In genomic region chr19:36152061-36152885, GRCh38 we compare ENCODE assay signal across 13 cellular contexts. TPM values are rescaled to one million over a fixed set of nuclear protein-coding genes. Genes with fewer than 3 reads are reported as not detected.
DNase-seq lines count a peak whose midpoint lies in the region; ATAC-seq, FAIRE-seq and TF ChIP-seq lines count a peak whose summit lies in the region.
"Had no signal": no experiment of that assay in that cellular context is flagged by ENCODE, and none has a peak within 500 bp of the region (broad histone marks: within the 10 kb centered on the region; RNA-seq: fewer than 3 reads in every experiment).

COX7A1 (minus strand) TSS chr19:36152447; CDS start chr19:36152407, 40 bp downstream.

- peaks cover 2% of the 10 kb centered on the region for H3K4me1 ChIP-seq in ACC112 (ENCODE audit: control insufficient read depth, insufficient read depth, low read length, unreplicated experiment)
- no peaks in the 10 kb centered on the region for H3K4me1 ChIP-seq in astrocyte (ENCODE audit: insufficient read depth, low read length)
- peaks cover 4% of the 10 kb centered on the region for H3K4me1 ChIP-seq in ovary (ENCODE audit: insufficient read depth)
- H3K4me1 ChIP-seq: BLaER1 treated with 17β-estradiol and CSF1 and Interleukin-3, amounts not matched to agents 10 nM and 100 nM had no signal

- DNase-seq in astrocyte (ENCODE audit: low read depth) (no peak), Right ventricle myocardium inferior (ENCODE audit: missing footprints) (peak; percentile 87), ovary (peak; percentile 68 to 79 (median 72))
- DNase-seq in activated T-cell treated with anti-CD3 and anti-CD28 coated beads, Interleukin-2, amount 50 U/mL, for 24 hours: no peak
- DNase-seq in activated naive CD4-positive, alpha-beta T cell treated with anti-CD3 and anti-CD28 coated beads, Interleukin-2, amount 10 ng/mL, durations not matched to agents 7 days and 5 days: no peak
- DNase-seq: activated naive CD8-positive, alpha-beta T cell treated with anti-CD3 and anti-CD28 coated beads, Interleukin-2, amount 10 ng/mL, durations not matched to agents 7 days and 5 days; naive B cell; NCI-H1417 treated with DMSO at 0.1 percent for 48 hours had no signal

- TF ChIP-seq EP300 in ovary (IDR thresholded peaks at IDR 0.05): peak; percentile 6

- peak; percentile 44 for TF ChIP-seq POLR2A in ovary (IDR thresholded peaks at IDR 0.05)

- TF ChIP-seq CTCF in astrocyte (IDR thresholded peaks at IDR 0.05; ENCODE audit: insufficient read depth, low read depth, low read length) (no peak), ovary (IDR thresholded peaks at IDR 0.05) (no peak)

- peak within 1 kb of the TSS; percentile 52 for H3K4me2 ChIP-seq in astrocyte (ENCODE audit: low read length)
- H3K4me2 ChIP-seq: BLaER1 treated with 17β-estradiol and CSF1 and Interleukin-3, amounts not matched to agents 10 nM and 100 nM had no signal

- H3K9me3 ChIP-seq in astrocyte (ENCODE audit: insufficient read depth, low read depth, low read length) (no peaks in the 10 kb centered on the region), ovary (no peaks in the 10 kb centered on the region)
- H3K9me3 ChIP-seq: BLaER1 treated with 17β-estradiol and CSF1 and Interleukin-3, amounts not matched to agents 10 nM and 100 nM had no signal

- 2 to 3% (median 3%) methylated on average over 47 to 54 of the region's 54 CpGs for WGBS in ovary, 3 donors

- CTCF ChIA-PET in activated naive CD4-positive, alpha-beta T cell treated with anti-CD3 and anti-CD28 coated beads, Interleukin-2, amount 10 ng/mL, durations not matched to agents 7 days and 5 days (lab: Charles Lee): interaction anchor here (1.0 kb wide), 1 partner anchor 17 kb away, joined by 3 read pairs; no protein-coding TSS in a partner anchor

- ATAC-seq in Right ventricle myocardium inferior (peak; percentile 91), GM18502 (IDR thresholded peaks at IDR 0.05; ENCODE audit: poor library complexity, unreplicated experiment) (no peak), HG03469 (IDR thresholded peaks at IDR 0.05; ENCODE audit: unreplicated experiment) (no peak)

- intact Hi-C loops in Right ventricle myocardium inferior (cut with DNase I) (loop anchor here (1.0 kb wide), 2 partner anchors 12 to 24 kb away; partner anchors contain the start of gene CAPNS1), ovary (cut with DNase I) (no loop called here)

- no peaks in the 10 kb centered on the region for H3K9me3 Mint-ChIP-seq in astrocyte (ENCODE audit: unreplicated experiment)
- H3K9me3 Mint-ChIP-seq in activated T-cell treated with anti-CD3 and anti-CD28 coated beads, Interleukin-2, amount 50 U/mL, for 24 hours: no peaks in the 10 kb centered on the region
- H3K9me3 Mint-ChIP-seq in activated naive CD4-positive, alpha-beta T cell treated with anti-CD3 and anti-CD28 coated beads, Interleukin-2, amount 10 ng/mL, durations not matched to agents 7 days and 5 days: no peaks in the 10 kb centered on the region
- H3K9me3 Mint-ChIP-seq: activated naive CD8-positive, alpha-beta T cell treated with anti-CD3 and anti-CD28 coated beads, Interleukin-2, amount 10 ng/mL, durations not matched to agents 7 days and 5 days; naive B cell had no signal

- no peak within 1 kb of the TSS for H3K27ac ChIP-seq in ACC112 (ENCODE audit: low read depth, low read length)
- H3K27ac ChIP-seq in astrocyte (ENCODE audit: low read depth, low read length): no peak within 1 kb of the TSS
- peak within 1 kb of the TSS; percentile 79 to 93 for H3K27ac ChIP-seq in ovary
- H3K27ac ChIP-seq: BLaER1 treated with 17β-estradiol and CSF1 and Interleukin-3, amounts not matched to agents 10 nM and 100 nM had no signal

- peaks cover 38% of the 10 kb centered on the region for H4K20me1 ChIP-seq in astrocyte (ENCODE audit: insufficient read depth, low read length)

- peak within 1 kb of the TSS; percentile 31 for H3K9ac ChIP-seq in astrocyte (ENCODE audit: low read length)

- H3K27me3 ChIP-seq in ACC112 (ENCODE audit: insufficient read depth, low read length) (no peaks in the 10 kb centered on the region), astrocyte (ENCODE audit: insufficient read depth, low read length) (no peaks in the 10 kb centered on the region), ovary (no peaks in the 10 kb centered on the region)
- H3K27me3 ChIP-seq: BLaER1 treated with 17β-estradiol and CSF1 and Interleukin-3, amounts not matched to agents 10 nM and 100 nM had no signal

- H3K36me3 ChIP-seq in ACC112 (ENCODE audit: insufficient read depth, low read length): no peaks in the 10 kb centered on the region
- peaks cover 13% of the 10 kb centered on the region for H3K36me3 ChIP-seq in astrocyte (ENCODE audit: insufficient read depth, low read length)
- no peaks in the 10 kb centered on the region for H3K36me3 ChIP-seq in ovary

- H3K4me3 ChIP-seq in ACC112 (ENCODE audit: low read depth, low read length) (peak within 1 kb of the TSS; percentile 61), astrocyte (ENCODE audit: insufficient read depth, low read depth, low read length) (peak within 1 kb of the TSS; percentile 10), ovary (peak within 1 kb of the TSS; percentile 58)
- H3K4me3 ChIP-seq: BLaER1 treated with 17β-estradiol and CSF1 and Interleukin-3, amounts not matched to agents 10 nM and 100 nM had no signal

- H2AFZ ChIP-seq in ACC112 (ENCODE audit: low read length, unreplicated experiment) (no peak within 1 kb of the TSS), astrocyte (ENCODE audit: low read depth, low read length) (no peak within 1 kb of the TSS)

- H3K4me3 Mint-ChIP-seq in astrocyte (ENCODE audit: unreplicated experiment): no peak within 1 kb of the TSS
- H3K4me3 Mint-ChIP-seq in activated T-cell treated with anti-CD3 and anti-CD28 coated beads, Interleukin-2, amount 50 U/mL, for 24 hours: no peak within 1 kb of the TSS
- H3K4me3 Mint-ChIP-seq in activated naive CD4-positive, alpha-beta T cell treated with anti-CD3 and anti-CD28 coated beads, Interleukin-2, amount 10 ng/mL, durations not matched to agents 7 days and 5 days: no peak within 1 kb of the TSS
- H3K4me3 Mint-ChIP-seq: activated naive CD8-positive, alpha-beta T cell treated with anti-CD3 and anti-CD28 coated beads, Interleukin-2, amount 10 ng/mL, durations not matched to agents 7 days and 5 days had no signal

- no peaks in the 10 kb centered on the region for H3K27me3 Mint-ChIP-seq in astrocyte (ENCODE audit: low read depth, unreplicated experiment)
- no peaks in the 10 kb centered on the region for H3K27me3 Mint-ChIP-seq in activated T-cell treated with anti-CD3 and anti-CD28 coated beads, Interleukin-2, amount 50 U/mL, for 24 hours
- H3K27me3 Mint-ChIP-seq in activated naive CD4-positive, alpha-beta T cell treated with anti-CD3 and anti-CD28 coated beads, Interleukin-2, amount 10 ng/mL, durations not matched to agents 7 days and 5 days: no peaks in the 10 kb centered on the region
- H3K27me3 Mint-ChIP-seq: activated naive CD8-positive, alpha-beta T cell treated with anti-CD3 and anti-CD28 coated beads, Interleukin-2, amount 10 ng/mL, durations not matched to agents 7 days and 5 days; naive B cell had no signal

- peaks cover 14% of the 10 kb centered on the region for H3K4me1 Mint-ChIP-seq in astrocyte (ENCODE audit: low read depth, unreplicated experiment)
- H3K4me1 Mint-ChIP-seq in activated T-cell treated with anti-CD3 and anti-CD28 coated beads, Interleukin-2, amount 50 U/mL, for 24 hours (ENCODE audit: low read depth): peaks cover 3% of the 10 kb centered on the region
- peaks cover 12% of the 10 kb centered on the region for H3K4me1 Mint-ChIP-seq in activated naive CD4-positive, alpha-beta T cell treated with anti-CD3 and anti-CD28 coated beads, Interleukin-2, amount 10 ng/mL, durations not matched to agents 7 days and 5 days
- H3K4me1 Mint-ChIP-seq: activated naive CD8-positive, alpha-beta T cell treated with anti-CD3 and anti-CD28 coated beads, Interleukin-2, amount 10 ng/mL, durations not matched to agents 7 days and 5 days had no signal

- no peak within 1 kb of the TSS for H3K27ac Mint-ChIP-seq in astrocyte (ENCODE audit: unreplicated experiment)
- no peak within 1 kb of the TSS for H3K27ac Mint-ChIP-seq in activated T-cell treated with anti-CD3 and anti-CD28 coated beads, Interleukin-2, amount 50 U/mL, for 24 hours
- H3K27ac Mint-ChIP-seq in activated naive CD4-positive, alpha-beta T cell treated with anti-CD3 and anti-CD28 coated beads, Interleukin-2, amount 10 ng/mL, durations not matched to agents 7 days and 5 days: no peak within 1 kb of the TSS
- H3K27ac Mint-ChIP-seq: activated naive CD8-positive, alpha-beta T cell treated with anti-CD3 and anti-CD28 coated beads, Interleukin-2, amount 10 ng/mL, durations not matched to agents 7 days and 5 days had no signal

- H3K79me2 ChIP-seq in ACC112 (ENCODE audit: control insufficient read depth, insufficient read depth, low read length, unreplicated experiment) (no peaks in the 10 kb centered on the region), astrocyte (ENCODE audit: insufficient read depth, low read length) (peaks cover 3% of the 10 kb centered on the region)

- peaks cover 21% of the 10 kb centered on the region for H3K36me3 Mint-ChIP-seq in astrocyte (ENCODE audit: low read depth, unreplicated experiment)
- peaks cover 48% of the 10 kb centered on the region for H3K36me3 Mint-ChIP-seq in activated T-cell treated with anti-CD3 and anti-CD28 coated beads, Interleukin-2, amount 50 U/mL, for 24 hours (ENCODE audit: low read depth)
- H3K36me3 Mint-ChIP-seq in activated naive CD4-positive, alpha-beta T cell treated with anti-CD3 and anti-CD28 coated beads, Interleukin-2, amount 10 ng/mL, durations not matched to agents 7 days and 5 days: peaks cover 25% of the 10 kb centered on the region

- no peak for FAIRE-seq in astrocyte (lab: Jason Lieb, UNC)

RNA-seq across cellular contexts. Expression of gene COX7A1, which starts in this region (rescaled TPM):
- 0.64 TPM in 1 of 2 replicates, not detected in the other for total RNA-seq in astrocyte
- 3,337 TPM for total RNA-seq in Right ventricle myocardium inferior
- 10 to 100 TPM; 39.9 to 81.4 (median 56.7) TPM for total RNA-seq in ovary
- 10 to 100 TPM; 31.4 to 36.0 TPM for polyA plus RNA-seq in ovary
- total RNA-seq: activated naive CD8-positive, alpha-beta T cell treated with anti-CD3 and anti-CD28 coated beads, Interleukin-2, amount 10 ng/mL, durations not matched to agents 7 days and 5 days; T-helper 1 cell treated with Interleukin-12 subunit alpha and Interleukin-12 subunit beta and Interleukin-4 antibody, amounts not matched to agents 30 ng/mL and 1 ng/mL, for 36 hours had no signal

Comparison
In these comparisons a context has a peak if more than half of its experiments do, and no peak if none do; other contexts are left out.
1. RNA of gene COX7A1 (total RNA-seq): 3,337 TPM in Right ventricle myocardium inferior (single experiment); 39.9 to 81.4 TPM in ovary and 0.64 TPM in astrocyte; every median in the first group is over 10 times any median in the second.
2. H3K27ac ChIP-seq: peak in ovary (2 of 2); none in ACC112 (single experiment) and astrocyte (single experiment).
3. H3K4me3 ChIP-seq: peak in every context shown above with its lines; median percentile 61 in ACC112; 58 in ovary; 10 in astrocyte.
4. DNase-seq: peak in Right ventricle myocardium inferior (single experiment) and ovary (5 of 5); none in astrocyte (single experiment), activated T-cell treated with anti-CD3 and anti-CD28 coated beads, Interleukin-2, amount 50 U/mL, for 24 hours (single experiment) and activated naive CD4-positive, alpha-beta T cell treated with anti-CD3 and anti-CD28 coated beads, Interleukin-2, amount 10 ng/mL, durations not matched to agents 7 days and 5 days (single experiment).